In genomic region chr3:73490453-73491311, GRCh38 we compare ENCODE assay signal across 17 cellular contexts.
DNase-seq lines count a peak whose midpoint lies in the region; ATAC-seq, FAIRE-seq and TF ChIP-seq lines count a peak whose summit lies in the region.
"Had no signal": no experiment of that assay in that cellular context is flagged by ENCODE, and none has a peak within 500 bp of the region (broad histone marks: within the 10 kb centered on the region; RNA-seq: fewer than 3 reads in every experiment).

No MANE protein-coding gene starts in this region.

- FAIRE-seq in HepG2 (lab: Jason Lieb, UNC) (no peak), RCC 7860 (lab: Jason Lieb, UNC) (no peak)
- FAIRE-seq: frontal cortex, H54 had no signal

- TF ChIP-seq CTCF in esophagus muscularis mucosa (IDR thresholded peaks at IDR 0.05) (no peak), HepG2 (CRISPR knock-in tag; IDR thresholded peaks at IDR 0.05) (no peak), upper lobe of right lung (IDR thresholded peaks at IDR 0.05) (no peak)

- no peaks in the 10 kb centered on the region for H3K36me3 Mint-ChIP-seq in activated CD4-positive, alpha-beta memory T cell treated with anti-CD3 and anti-CD28 coated beads, Interleukin-2, amount 10 ng/mL, durations not matched to agents 7 days and 5 days (ENCODE audit: low read depth)
- H3K36me3 Mint-ChIP-seq: naive B cell had no signal

- H3K36me3 ChIP-seq in esophagus muscularis mucosa = no peaks in the 10 kb centered on the region
- no peaks in the 10 kb centered on the region for H3K36me3 ChIP-seq in HepG2 (replicated peaks in 1 of 2; ENCODE audit: control insufficient read depth in 1 of 2, insufficient read depth in 2 of 2, low read length in 2 of 2)
- H3K36me3 ChIP-seq in upper lobe of right lung = no peaks in the 10 kb centered on the region
- no peaks in the 10 kb centered on the region for H3K36me3 ChIP-seq in effector memory CD4-positive, alpha-beta T cell (ENCODE audit: control insufficient read depth, insufficient read depth, low read length)
- H3K36me3 ChIP-seq: suprapubic skin had no signal

- H3K27me3 ChIP-seq in esophagus muscularis mucosa (no peaks in the 10 kb centered on the region), HepG2 (ENCODE audit: control insufficient read depth in 1 of 2, insufficient read depth in 2 of 2, low read length in 2 of 2) (no peaks in the 10 kb centered on the region), upper lobe of right lung (no peaks in the 10 kb centered on the region)
- H3K27me3 ChIP-seq in effector memory CD4-positive, alpha-beta T cell (replicated peaks; ENCODE audit: control insufficient read depth, insufficient read depth, low read length, poor library complexity, severe bottlenecking) = peaks cover 3% of the 10 kb centered on the region
- H3K27me3 ChIP-seq: suprapubic skin had no signal

- H3K4me2 ChIP-seq in HepG2 (ENCODE audit: low read depth, low read length) = no peak overlapping the region

- no peak for TF ChIP-seq RAD21 in HepG2 (CRISPR knock-in tag; IDR thresholded peaks at IDR 0.05)

- H2AFZ ChIP-seq in HepG2 (ENCODE audit: low read length) = no peak overlapping the region

- in situ Hi-C loops in HepG2 (cut with HindIII; ENCODE audit: extremely low pct_ligation_motif_present, low pct_unique_long_range_greater_than_20kb) = no loop called here

- H3K27ac Mint-ChIP-seq in activated CD4-positive, alpha-beta memory T cell treated with anti-CD3 and anti-CD28 coated beads, Interleukin-2, amount 10 ng/mL, durations not matched to agents 7 days and 5 days = no peak overlapping the region

- no peak overlapping the region for H3K4me3 ChIP-seq in esophagus muscularis mucosa
- H3K4me3 ChIP-seq in HepG2 (replicated peaks in 1 of 3; ENCODE audit: insufficient read depth in 1 of 3, low read depth in 2 of 3, low read length in 3 of 3) = no peak overlapping the region
- H3K4me3 ChIP-seq in upper lobe of right lung = no peak overlapping the region
- no peak overlapping the region for H3K4me3 ChIP-seq in effector memory CD4-positive, alpha-beta T cell (ENCODE audit: insufficient read depth, low read depth, low read length, poor library complexity, severe bottlenecking)
- H3K4me3 ChIP-seq: suprapubic skin had no signal

- no peak overlapping the region for H3K9ac ChIP-seq in HepG2 (ENCODE audit: insufficient read depth, low read depth, low read length)

- H3K27me3 Mint-ChIP-seq in activated CD4-positive, alpha-beta memory T cell treated with anti-CD3 and anti-CD28 coated beads, Interleukin-2, amount 10 ng/mL, durations not matched to agents 7 days and 5 days = peaks cover 3% of the 10 kb centered on the region

- 38% methylated on average over 4 of the region's 8 CpGs for whole genome bisulfite sequencing in esophagus muscularis mucosa
- 36% methylated on average over 3 of the region's 8 CpGs for WGBS in HepG2 (ENCODE audit: low lambda C conversion rate)

- ATAC-seq in HepG2 = peak; percentile 86
- ATAC-seq in upper lobe of right lung = peak; percentile 92

- H3K27ac ChIP-seq in esophagus muscularis mucosa (replicated peaks in 1 of 4) = no peak overlapping the region
- H3K27ac ChIP-seq in HepG2 (ENCODE audit: extremely low read length, insufficient read depth, low read length) = no peak overlapping the region
- H3K27ac ChIP-seq in upper lobe of right lung = peak overlapping the region; percentile 36
- no peak overlapping the region for H3K27ac ChIP-seq in effector memory CD4-positive, alpha-beta T cell (ENCODE audit: insufficient read depth, low read length, poor library complexity, severe bottlenecking)
- H3K27ac ChIP-seq: suprapubic skin had no signal

- no peak for TF ChIP-seq POLR2A in esophagus muscularis mucosa (IDR thresholded peaks at IDR 0.05; ENCODE audit: low read depth)
- no peak for TF ChIP-seq POLR2A in HepG2 (IDR thresholded peaks at IDR 0.05; ENCODE audit: insufficient read depth in 1 of 2, low read depth in 2 of 2, low read length in 2 of 2)

- H3K4me1 Mint-ChIP-seq in activated CD4-positive, alpha-beta memory T cell treated with anti-CD3 and anti-CD28 coated beads, Interleukin-2, amount 10 ng/mL, durations not matched to agents 7 days and 5 days = no peaks in the 10 kb centered on the region
- H3K4me1 Mint-ChIP-seq: naive B cell had no signal

- TF ChIP-seq EP300 in esophagus muscularis mucosa (IDR thresholded peaks at IDR 0.05) = no peak
- no peak for TF ChIP-seq EP300 in HepG2 (IDR thresholded peaks at IDR 0.05; ENCODE audit: low read depth in 2 of 2, low read length in 2 of 2)
- TF ChIP-seq EP300 in HepG2 (CRISPR knock-in tag; IDR thresholded peaks at IDR 0.05; ENCODE audit: borderline replicate concordance) = no peak

- no peaks in the 10 kb centered on the region for H3K79me2 ChIP-seq in HepG2 (ENCODE audit: insufficient read depth, low read length)

- no peaks in the 10 kb centered on the region for H3K9me3 Mint-ChIP-seq in activated CD4-positive, alpha-beta memory T cell treated with anti-CD3 and anti-CD28 coated beads, Interleukin-2, amount 10 ng/mL, durations not matched to agents 7 days and 5 days
- H3K9me3 Mint-ChIP-seq: naive B cell had no signal

- BruUV-seq in HepG2 (replicated peaks; lab: Mats Ljungman, UMichigan) = no TSS peak

- no peak overlapping the region for H3K4me3 Mint-ChIP-seq in activated CD4-positive, alpha-beta memory T cell treated with anti-CD3 and anti-CD28 coated beads, Interleukin-2, amount 10 ng/mL, durations not matched to agents 7 days and 5 days
- H3K4me3 Mint-ChIP-seq: naive B cell had no signal

- H3K4me1 ChIP-seq in esophagus muscularis mucosa (peaks cover 65 to 94% (median 84%) of the 10 kb centered on the region in 4 donors), HepG2 (ENCODE audit: insufficient read depth, low read length) (no peaks in the 10 kb centered on the region), upper lobe of right lung (peaks cover 17% of the 10 kb centered on the region)
- no peaks in the 10 kb centered on the region for H3K4me1 ChIP-seq in effector memory CD4-positive, alpha-beta T cell (ENCODE audit: control insufficient read depth, insufficient read depth, low read length, poor library complexity, severe bottlenecking)

- H3K9me3 ChIP-seq in esophagus muscularis mucosa (no peaks in the 10 kb centered on the region), HepG2 (ENCODE audit: low read length) (no peaks in the 10 kb centered on the region), upper lobe of right lung (no peaks in the 10 kb centered on the region)
- H3K9me3 ChIP-seq in effector memory CD4-positive, alpha-beta T cell (ENCODE audit: control insufficient read depth, low read length) = no peaks in the 10 kb centered on the region
- H3K9me3 ChIP-seq: suprapubic skin had no signal

- POLR2A ChIA-PET in HepG2 (lab: Yijun Ruan, JAX) = no interaction called here
- POLR2A ChIA-PET in activated CD4-positive, alpha-beta memory T cell treated with anti-CD3 and anti-CD28 coated beads, Interleukin-2, amount 10 ng/mL, durations not matched to agents 7 days and 5 days (lab: Charles Lee) = no interaction called here

- H4K20me1 ChIP-seq in HepG2 (ENCODE audit: insufficient read depth, low read length) = no peaks in the 10 kb centered on the region

- intact Hi-C loops in esophagus muscularis mucosa (cut with DNase I) = loop anchor here (5.0 kb wide), 1 partner anchor 33 kb away; no protein-coding TSS in a partner anchor
- intact Hi-C loops in HepG2 (cut with micrococcal nuclease; ENCODE audit: unreplicated experiment) = no loop called here
- intact Hi-C loops in upper lobe of right lung (cut with DNase I) = no loop called here

- DNase-seq in NCI-H510A treated with DMSO at 0.1 percent for 48 hours (lab: John Stamatoyannopoulos, UW) = peak; percentile 37
- no peak for DNase-seq in NCI-H510A (lab: John Stamatoyannopoulos, UW)
- peak; percentile 90 for DNase-seq in esophagus muscularis mucosa (ENCODE audit: extremely low spot score)
- DNase-seq in HepG2 (ENCODE audit: low spot score) = peak; percentile 49
- no peak for DNase-seq in upper lobe of right lung
- no peak for DNase-seq in effector memory CD4-positive, alpha-beta T cell
- no peak for DNase-seq in activated CD4-positive, alpha-beta memory T cell treated with anti-CD3 and anti-CD28 coated beads, Interleukin-2, amount 10 ng/mL, durations not matched to agents 7 days and 5 days
- DNase-seq in RCC 7860 (ENCODE audit: low spot score) = no peak
- DNase-seq: ACHN; cerebellar nuclear complex; naive B cell; NCI-H1105; OCI-M1; stimulated activated CD4-positive, alpha-beta T cell treated with anti-CD3 and anti-CD28 coated beads, Interleukin-2, amount 100 ng/mL, for 48 hours had no signal

- CTCF ChIA-PET in HepG2 (lab: Yijun Ruan, JAX; ENCODE audit: low intra/inter-chr PET ratio, low total read pairs) = no interaction called here
- CTCF ChIA-PET in activated CD4-positive, alpha-beta memory T cell treated with anti-CD3 and anti-CD28 coated beads, Interleukin-2, amount 10 ng/mL, durations not matched to agents 7 days and 5 days (lab: Charles Lee) = no interaction called here

TF ChIP-seq in HepG2, 621 proteins besides CTCF, POLR2A, EP300 and RAD21 (continues in another document):
- TF ChIP-seq ESRRA (CRISPR knock-in tag; IDR thresholded peaks at IDR 0.05; ENCODE audit: low read depth) = no peak
- TF ChIP-seq, protein P1, sequence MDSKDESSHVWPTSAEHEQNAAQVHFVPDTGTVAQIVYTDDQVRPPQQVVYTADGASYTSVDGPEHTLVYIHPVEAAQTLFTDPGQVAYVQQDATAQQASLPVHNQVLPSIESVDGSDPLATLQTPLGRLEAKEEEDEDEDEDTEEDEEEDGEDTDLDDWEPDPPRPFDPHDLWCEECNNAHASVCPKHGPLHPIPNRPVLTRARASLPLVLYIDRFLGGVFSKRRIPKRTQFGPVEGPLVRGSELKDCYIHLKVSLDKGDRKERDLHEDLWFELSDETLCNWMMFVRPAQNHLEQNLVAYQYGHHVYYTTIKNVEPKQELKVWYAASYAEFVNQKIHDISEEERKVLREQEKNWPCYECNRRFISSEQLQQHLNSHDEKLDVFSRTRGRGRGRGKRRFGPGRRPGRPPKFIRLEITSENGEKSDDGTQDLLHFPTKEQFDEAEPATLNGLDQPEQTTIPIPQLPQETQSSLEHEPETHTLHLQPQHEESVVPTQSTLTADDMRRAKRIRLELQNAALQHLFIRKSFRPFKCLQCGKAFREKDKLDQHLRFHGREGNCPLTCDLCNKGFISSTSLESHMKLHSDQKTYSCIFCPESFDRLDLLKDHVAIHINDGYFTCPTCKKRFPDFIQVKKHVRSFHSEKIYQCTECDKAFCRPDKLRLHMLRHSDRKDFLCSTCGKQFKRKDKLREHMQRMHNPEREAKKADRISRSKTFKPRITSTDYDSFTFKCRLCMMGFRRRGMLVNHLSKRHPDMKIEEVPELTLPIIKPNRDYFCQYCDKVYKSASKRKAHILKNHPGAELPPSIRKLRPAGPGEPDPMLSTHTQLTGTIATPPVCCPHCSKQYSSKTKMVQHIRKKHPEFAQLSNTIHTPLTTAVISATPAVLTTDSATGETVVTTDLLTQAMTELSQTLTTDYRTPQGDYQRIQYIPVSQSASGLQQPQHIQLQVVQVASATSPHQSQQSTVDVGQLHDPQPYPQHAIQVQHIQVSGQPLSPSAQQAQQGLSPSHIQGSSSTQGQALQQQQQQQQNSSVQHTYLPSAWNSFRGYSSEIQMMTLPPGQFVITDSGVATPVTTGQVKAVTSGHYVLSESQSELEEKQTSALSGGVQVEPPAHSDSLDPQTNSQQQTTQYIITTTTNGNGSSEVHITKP (CRISPR knock-in tag; IDR thresholded peaks at IDR 0.05; ENCODE audit: low read depth) = no peak
- TF ChIP-seq NFE2L2 (IDR thresholded peaks at IDR 0.05; ENCODE audit: low read length) = no peak
- peak; percentile 98 for TF ChIP-seq MAFF (IDR thresholded peaks at IDR 0.05; ENCODE audit: low read depth, low read length)

Comparison
In these comparisons a context has a peak if more than half of its experiments do, and no peak if none do; other contexts are left out.
1. DNase-seq: peak in NCI-H510A treated with DMSO at 0.1 percent for 48 hours (single experiment), esophagus muscularis mucosa (single experiment) and HepG2 (single experiment); none in NCI-H510A (single experiment), upper lobe of right lung (single experiment), effector memory CD4-positive, alpha-beta T cell (0 of 3), activated CD4-positive, alpha-beta memory T cell treated with anti-CD3 and anti-CD28 coated beads, Interleukin-2, amount 10 ng/mL, durations not matched to agents 7 days and 5 days (single experiment) and RCC 7860 (single experiment).